In genomic region chr1:19013826-19014548, GRCh38 we compare ENCODE assay signal across 18 cellular contexts. TPM values are rescaled to one million over a fixed set of nuclear protein-coding genes. Genes with fewer than 3 reads are reported as not detected.
A peak's percentile ranks its signal among the peaks of the same experiment; 100 is the strongest.
DNase-seq lines count a peak whose midpoint lies in the region; ATAC-seq and TF ChIP-seq lines count a peak whose summit lies in the region.
"Had no signal": no experiment of that assay in that cellular context is flagged by ENCODE, and none has a peak within 500 bp of the region (broad histone marks: within the 10 kb centered on the region; RNA-seq: fewer than 3 reads in every experiment).

No MANE protein-coding gene starts in this region.

- H3K27ac ChIP-seq in right lobe of liver (peak overlapping the region; percentile 44 to 94 (median 78)), H9 (ENCODE audit: insufficient read length, low read depth, low read length) (no peak overlapping the region)
- H3K27ac ChIP-seq: ascending aorta, left ventricle myocardium inferior, thoracic aorta had no signal

- no peaks in the 10 kb centered on the region for H3K27me3 ChIP-seq in right lobe of liver
- no peaks in the 10 kb centered on the region for H3K27me3 ChIP-seq in H9 (ENCODE audit: insufficient read depth, low read length)
- H3K27me3 ChIP-seq: ascending aorta had no signal

- H3K9me3 ChIP-seq in right lobe of liver (no peaks in the 10 kb centered on the region), H9 (ENCODE audit: control insufficient read depth, low read depth, low read length) (no peaks in the 10 kb centered on the region)
- H3K9me3 ChIP-seq: ascending aorta, left ventricle myocardium inferior, thoracic aorta had no signal

- no peak overlapping the region for H4K8ac ChIP-seq in H9 (replicated peaks; ENCODE audit: insufficient read length, low read depth, low read length)

- in situ Hi-C loops in GM13976 (cut with MboI; ENCODE audit: low sequenced_read_pairs, unreplicated experiment) = no loop called here

- DNase-seq in activated CD8-positive, alpha-beta memory T cell treated with anti-CD3 and anti-CD28 coated beads for 24 hours = peak; percentile 47
- no peak for DNase-seq in activated CD8-positive, alpha-beta memory T cell treated with anti-CD3 and anti-CD28 coated beads, Interleukin-2, amount 50 U/mL, for 4 hours
- DNase-seq in activated CD8-positive, alpha-beta memory T cell treated with anti-CD3 and anti-CD28 coated beads, Interleukin-2, amount 50 U/mL, for 48 hours = peak; percentile 45
- DNase-seq in right lobe of liver = peak; percentile 58 to 91 (median 76)
- no peak for DNase-seq in H9
- DNase-seq in activated naive CD8-positive, alpha-beta T cell treated with anti-CD3 and anti-CD28 coated beads, Interleukin-2, amount 50 U/mL, for 24 hours = no peak
- DNase-seq in GM13976 (ENCODE audit: low spot score) = no peak
- DNase-seq: activated CD4-positive, alpha-beta T cell treated with anti-CD3 and anti-CD28 coated beads for 1 hour; activated naive CD4-positive, alpha-beta T cell treated with anti-CD3 and anti-CD28 coated beads for 36 hours; foreskin fibroblast; left ventricle myocardium inferior; NCI-H2029 treated with DMSO at 0.1 percent for 48 hours; NCI-H510A; occipital lobe; stimulated activated CD4-positive, alpha-beta T cell treated with anti-CD3 and anti-CD28 coated beads, Interleukin-4, amount 100 ng/mL, for 1 hour had no signal

- H3K56ac ChIP-seq in H9 (ENCODE audit: insufficient read length, low read depth, low read length) = no peak overlapping the region

- no peak overlapping the region for H3K9ac ChIP-seq in H9 (ENCODE audit: extremely low read depth, insufficient read length, low read length)

- H3K36me3 ChIP-seq in right lobe of liver = no peaks in the 10 kb centered on the region
- H3K36me3 ChIP-seq: ascending aorta, left ventricle myocardium inferior, thoracic aorta had no signal

- no peak overlapping the region for H3K4me3 Mint-ChIP-seq in H9
- no peak overlapping the region for H3K4me3 Mint-ChIP-seq in activated naive CD8-positive, alpha-beta T cell treated with anti-CD3 and anti-CD28 coated beads, Interleukin-2, amount 50 U/mL, for 24 hours
- H3K4me3 Mint-ChIP-seq: activated naive CD4-positive, alpha-beta T cell treated with anti-CD3 and anti-CD28 coated beads for 36 hours had no signal

- H3K79me1 ChIP-seq in H9 (ENCODE audit: insufficient read depth, low read depth, low read length, poor library complexity, severe bottlenecking) = no peaks in the 10 kb centered on the region

- intact Hi-C loops in right lobe of liver (cut with DNase I) = loop anchor here (5.0 to 10.0 kb wide), 2 partner anchors 53 to 61 kb away; no protein-coding TSS in a partner anchor

- peaks cover 10% of the 10 kb centered on the region for H3K27me3 Mint-ChIP-seq in H9 (ENCODE audit: low read depth)
- peaks cover 5% of the 10 kb centered on the region for H3K27me3 Mint-ChIP-seq in activated naive CD8-positive, alpha-beta T cell treated with anti-CD3 and anti-CD28 coated beads, Interleukin-2, amount 50 U/mL, for 24 hours

- no peak for TF ChIP-seq POLR2A in right lobe of liver (IDR thresholded peaks at IDR 0.05)

- no peak overlapping the region for H3K14ac ChIP-seq in H9 (ENCODE audit: insufficient read depth, low read length)

- no peak overlapping the region for H2BK15ac ChIP-seq in H9 (ENCODE audit: low read depth, low read length)

- no peak overlapping the region for H3K23ac ChIP-seq in H9 (ENCODE audit: insufficient read length, low read depth, low read length)

- ATAC-seq in right lobe of liver (peak; percentile 54 to 76 (median 70)), GM19023 (IDR thresholded peaks at IDR 0.05; ENCODE audit: unreplicated experiment) (no peak)
- ATAC-seq in activated naive CD8-positive, alpha-beta T cell treated with anti-CD3 and anti-CD28 coated beads, Interleukin-2, amount 50 U/mL, for 24 hours = no peak

- no peak overlapping the region for H2BK20ac ChIP-seq in H9 (ENCODE audit: low read depth, low read length, poor library complexity, severe bottlenecking)

- no peak overlapping the region for H3K4me3 ChIP-seq in right lobe of liver
- H3K4me3 ChIP-seq: ascending aorta, left ventricle myocardium inferior, thoracic aorta had no signal

- H3K9me3 Mint-ChIP-seq in H9 = no peaks in the 10 kb centered on the region
- H3K9me3 Mint-ChIP-seq in activated naive CD8-positive, alpha-beta T cell treated with anti-CD3 and anti-CD28 coated beads, Interleukin-2, amount 50 U/mL, for 24 hours = no peaks in the 10 kb centered on the region
- H3K9me3 Mint-ChIP-seq: activated naive CD4-positive, alpha-beta T cell treated with anti-CD3 and anti-CD28 coated beads for 36 hours had no signal

- H3K4me1 ChIP-seq in right lobe of liver = peaks cover 0 to 59% (median 24%) of the 10 kb centered on the region in 4 donors
- H3K4me1 ChIP-seq in H9 (ENCODE audit: insufficient read depth, low read length) = peaks cover 4% of the 10 kb centered on the region; the same call in 1 of the 2 replicates

- peaks cover 2% of the 10 kb centered on the region for H4K20me1 ChIP-seq in H9 (ENCODE audit: control insufficient read depth, insufficient read depth, insufficient read length)

- H3K4me2 ChIP-seq in H9 (ENCODE audit: insufficient read depth, insufficient read length, low read length) = no peak overlapping the region

- no peak overlapping the region for H3K27ac Mint-ChIP-seq in H9
- no peak overlapping the region for H3K27ac Mint-ChIP-seq in activated naive CD8-positive, alpha-beta T cell treated with anti-CD3 and anti-CD28 coated beads, Interleukin-2, amount 50 U/mL, for 24 hours
- H3K27ac Mint-ChIP-seq: activated naive CD4-positive, alpha-beta T cell treated with anti-CD3 and anti-CD28 coated beads for 36 hours had no signal

- no peaks in the 10 kb centered on the region for H3K23me2 ChIP-seq in H9 (ENCODE audit: insufficient read length, low read depth, low read length, poor library complexity, severe bottlenecking)

- TF ChIP-seq CTCF in right lobe of liver (IDR thresholded peaks at IDR 0.05) (no peak), H9 (conservative IDR thresholded peaks at IDR 0.05) (no peak), GM13976 (IDR thresholded peaks at IDR 0.05; ENCODE audit: borderline replicate concordance, control extremely low read depth, extremely low read depth, insufficient read depth, missing control alignments) (no peak)

- no peak overlapping the region for H2BK5ac ChIP-seq in H9 (ENCODE audit: insufficient read length, low read length)

- H4K5ac ChIP-seq in H9 (ENCODE audit: insufficient read length, low read depth, low read length) = no peak overlapping the region

- H3K4me1 Mint-ChIP-seq in H9 = peaks cover 31 to 35% of the 10 kb centered on the region in 2 experiments
- peaks cover 31% of the 10 kb centered on the region for H3K4me1 Mint-ChIP-seq in activated naive CD8-positive, alpha-beta T cell treated with anti-CD3 and anti-CD28 coated beads, Interleukin-2, amount 50 U/mL, for 24 hours

- no peak overlapping the region for H2AFZ ChIP-seq in H9 (ENCODE audit: low read length)

- H3K4ac ChIP-seq in H9 (ENCODE audit: low read depth, low read length) = no peak overlapping the region

- WGBS in right lobe of liver (ENCODE audit: insufficient coverage, low coverage, low lambda C conversion rate, missing lambda C conversion rate) = 51% methylated on average over 13 of the region's 16 CpGs
- WGBS in H9 (ENCODE audit: extremely low coverage, insufficient read length, low lambda C conversion rate) = no CpG with 5 or more reads among the region's 16 CpGs

- no peak overlapping the region for H2BK12ac ChIP-seq in H9 (ENCODE audit: insufficient read length, low read depth, low read length)

- H3K36me3 Mint-ChIP-seq in H9 (ENCODE audit: insufficient read depth in 1 of 3, low read depth in 3 of 3) = no peaks in the 10 kb centered on the region
- no peaks in the 10 kb centered on the region for H3K36me3 Mint-ChIP-seq in activated naive CD8-positive, alpha-beta T cell treated with anti-CD3 and anti-CD28 coated beads, Interleukin-2, amount 50 U/mL, for 24 hours (ENCODE audit: low read depth)

- no peak overlapping the region for H4K91ac ChIP-seq in H9 (ENCODE audit: insufficient read length, low read depth, low read length)

- no peak overlapping the region for H3K18ac ChIP-seq in H9 (ENCODE audit: insufficient read length, low read depth, low read length)

- no peak overlapping the region for H3T11ph ChIP-seq in H9 (ENCODE audit: low read length)

- no peaks in the 10 kb centered on the region for H3K79me2 ChIP-seq in H9 (ENCODE audit: insufficient read depth, low read length)

- H2AK5ac ChIP-seq in H9 (ENCODE audit: insufficient read length, low read length) = no peak overlapping the region

- no peak overlapping the region for H2BK120ac ChIP-seq in H9 (ENCODE audit: low read depth, low read length, poor library complexity, severe bottlenecking)

RNA-seq across cellular contexts. Expression of gene IFFO2, which starts 57.5 kb away (rescaled TPM):
- 10 to 100 TPM in 2 of 6 experiments, 1 to 10 TPM in 4; 2.9 to 12.7 (median 7.2) TPM for total RNA-seq in right lobe of liver
- total RNA-seq in H9 (2021) = 3.6 and 6.1 TPM in 2 replicates

Comparison
In these comparisons a context has a peak if more than half of its experiments do, and no peak if none do; other contexts are left out.
1. DNase-seq: peak in activated CD8-positive, alpha-beta memory T cell treated with anti-CD3 and anti-CD28 coated beads for 24 hours (single experiment), activated CD8-positive, alpha-beta memory T cell treated with anti-CD3 and anti-CD28 coated beads, Interleukin-2, amount 50 U/mL, for 48 hours (single experiment) and right lobe of liver (3 of 3); none in activated CD8-positive, alpha-beta memory T cell treated with anti-CD3 and anti-CD28 coated beads, Interleukin-2, amount 50 U/mL, for 4 hours (single experiment), H9 (single experiment), activated naive CD8-positive, alpha-beta T cell treated with anti-CD3 and anti-CD28 coated beads, Interleukin-2, amount 50 U/mL, for 24 hours (single experiment) and GM13976 (single experiment).
2. ATAC-seq: peak in right lobe of liver (4 of 4); none in activated naive CD8-positive, alpha-beta T cell treated with anti-CD3 and anti-CD28 coated beads, Interleukin-2, amount 50 U/mL, for 24 hours (single experiment) and GM19023 (single experiment).